ENCODE assay signal across 25 cellular contexts in genomic region chr13:36954542-36954941, GRCh38. TPM values are rescaled to one million over a fixed set of nuclear protein-coding genes. Genes with fewer than 3 reads are reported as not detected.
A peak's percentile ranks its signal among the peaks of the same experiment; 100 is the strongest.
DNase-seq lines count a peak whose midpoint lies in the region; ATAC-seq, FAIRE-seq and TF ChIP-seq lines count a peak whose summit lies in the region.
"Had no signal": no experiment of that assay in that cellular context is flagged by ENCODE, and none has a peak within 500 bp of the region (broad histone marks: within the 10 kb centered on the region; RNA-seq: fewer than 3 reads in every experiment).

No MANE protein-coding gene starts in this region.

- TF ChIP-seq CTCF in endothelial cell of umbilical vein (IDR thresholded peaks at IDR 0.05; ENCODE audit: extremely low read depth in 1 of 2, insufficient read depth in 1 of 2, low read depth in 1 of 2, low read length in 2 of 2) (no peak), GM23338 (conservative IDR thresholded peaks at IDR 0.05; ENCODE audit: low read depth in 2 of 2) (no peak)

- no peak overlapping the region for H3K27ac Mint-ChIP-seq in GM23338
- H3K27ac Mint-ChIP-seq: T-helper 1 cell treated with Interleukin-12 subunit alpha and Interleukin-12 subunit beta and Interleukin-4 antibody, amounts not matched to agents 30 μg/mL and 1 μg/mL, for 36 hours had no signal

- H3K36me3 ChIP-seq in endothelial cell of umbilical vein (ENCODE audit: control insufficient read depth in 2 of 2, extremely low read depth in 1 of 2, insufficient read depth in 2 of 2, low read length in 2 of 2) (no peaks in the 10 kb centered on the region), trophoblast cell (ENCODE audit: control insufficient read depth in 1 of 2, insufficient read depth in 2 of 2, low read length in 2 of 2) (peaks cover 3 to 4% of the 10 kb centered on the region in 2 experiments), GM23338 (ENCODE audit: insufficient read depth) (no peaks in the 10 kb centered on the region)

- H3K4me3 Mint-ChIP-seq in GM23338, result no peak overlapping the region
- H3K4me3 Mint-ChIP-seq: CD4-positive, alpha-beta memory T cell; T-helper 1 cell treated with Interleukin-12 subunit alpha and Interleukin-12 subunit beta and Interleukin-4 antibody, amounts not matched to agents 30 μg/mL and 1 μg/mL, for 36 hours had no signal

- H2AK5ac ChIP-seq in trophoblast cell (ENCODE audit: low read length), result no peak overlapping the region

- no peak for TF ChIP-seq POLR2A in endothelial cell of umbilical vein (IDR thresholded peaks at IDR 0.05; ENCODE audit: low read depth, low read length)

- H3K27ac ChIP-seq in endothelial cell of umbilical vein (ENCODE audit: insufficient read depth, low read depth, low read length) (peak overlapping the region; percentile 55), trophoblast cell (ENCODE audit: low read depth, low read length) (no peak overlapping the region), GM23338 (ENCODE audit: low read depth) (no peak overlapping the region)

- peak overlapping the region; percentile 73 for H4K91ac ChIP-seq in trophoblast cell (ENCODE audit: low read depth, low read length)

- H3K27me3 Mint-ChIP-seq in GM23338 (ENCODE audit: insufficient read depth, low read depth, poor library complexity), result peaks cover 2% of the 10 kb centered on the region
- H3K27me3 Mint-ChIP-seq: CD4-positive, alpha-beta memory T cell had no signal

- FAIRE-seq in endothelial cell of umbilical vein (lab: Jason Lieb, UNC), result no peak
- FAIRE-seq: HTR-8/SVneo had no signal

- H3K18ac ChIP-seq in trophoblast cell (ENCODE audit: low read length), result no peak overlapping the region

- no peaks in the 10 kb centered on the region; the same call in 2 of the 3 replicates for H3K36me3 Mint-ChIP-seq in GM23338 (ENCODE audit: low read depth)

- no peak overlapping the region for H3K9ac ChIP-seq in endothelial cell of umbilical vein (replicated peaks; ENCODE audit: extremely low read depth, insufficient read depth, low read length)
- H3K9ac ChIP-seq in trophoblast cell (ENCODE audit: low read length), result no peak overlapping the region
- H3K9ac ChIP-seq: SK-N-SH had no signal

- H3K4ac ChIP-seq in trophoblast cell (ENCODE audit: low read depth, low read length), result no peak overlapping the region

- peaks cover 12% of the 10 kb centered on the region for H3K79me1 ChIP-seq in trophoblast cell (ENCODE audit: low read length)

- DNase-seq in LHCN-M2 (ENCODE audit: low read depth), result peak; percentile 19
- peak; percentile 68 for DNase-seq in endothelial cell of umbilical vein (ENCODE audit: low read depth, low spot score)
- no peak for DNase-seq in trophoblast cell
- DNase-seq in GM23338 (ENCODE audit: low spot score), result no peak
- DNase-seq: C1 segment of cervical spinal cord; CD4-positive, alpha-beta memory T cell; COR-L47; DMS 273 treated with DMSO at 0.1 percent for 48 hours; DMS79; KBM-7; NCI-H1048; NCI-H1417; NCI-H1694 treated with DMSO at 0.1 percent for 48 hours; NCI-H2081; NCI-H2171; NCI-H226; NCI-H510A treated with DMSO at 0.1 percent for 48 hours; NCI-H774; SK-N-SH; SW 1271 had no signal

- H3K27me3 ChIP-seq in endothelial cell of umbilical vein (ENCODE audit: control insufficient read depth in 2 of 2, insufficient read depth in 2 of 2, low read length in 2 of 2) (no peaks in the 10 kb centered on the region), trophoblast cell (ENCODE audit: insufficient read depth, low read length) (no peaks in the 10 kb centered on the region), GM23338 (ENCODE audit: insufficient read depth) (no peaks in the 10 kb centered on the region)

- no peaks in the 10 kb centered on the region for H3K9me3 Mint-ChIP-seq in GM23338
- H3K9me3 Mint-ChIP-seq: CD4-positive, alpha-beta memory T cell; T-helper 1 cell treated with Interleukin-12 subunit alpha and Interleukin-12 subunit beta and Interleukin-4 antibody, amounts not matched to agents 30 μg/mL and 1 μg/mL, for 36 hours had no signal

- H2AFZ ChIP-seq in endothelial cell of umbilical vein (ENCODE audit: low read depth, low read length) (no peak overlapping the region), trophoblast cell (ENCODE audit: insufficient read depth, low read length, poor library complexity) (no peak overlapping the region), GM23338 (no peak overlapping the region)

- no TSS peak for BruUV-seq in endothelial cell of umbilical vein (replicated peaks; lab: Mats Ljungman, UMichigan)

- peaks cover 24% of the 10 kb centered on the region for H3K4me1 ChIP-seq in endothelial cell of umbilical vein (ENCODE audit: control insufficient read depth, extremely low read depth, insufficient read depth, low read length)
- H3K4me1 ChIP-seq in trophoblast cell (ENCODE audit: control insufficient read depth in 1 of 2, insufficient read depth in 2 of 2, low read length in 2 of 2), result peaks cover 3% of the 10 kb centered on the region in 2 experiments
- no peaks in the 10 kb centered on the region for H3K4me1 ChIP-seq in GM23338 (ENCODE audit: insufficient read depth)

- no peak overlapping the region for H3K23ac ChIP-seq in trophoblast cell (ENCODE audit: low read length)

- H2BK120ac ChIP-seq in trophoblast cell (ENCODE audit: insufficient read depth, low read length, poor library complexity), result no peak overlapping the region

- H3K4me3 ChIP-seq in endothelial cell of umbilical vein (replicated peaks in 1 of 3; ENCODE audit: insufficient read depth in 1 of 3, low read depth in 1 of 3, low read length in 3 of 3), result no peak overlapping the region
- no peak overlapping the region for H3K4me3 ChIP-seq in trophoblast cell (ENCODE audit: low read depth, low read length)
- H3K4me3 ChIP-seq in GM23338, result no peak overlapping the region

- H4K12ac ChIP-seq in trophoblast cell (ENCODE audit: low read depth, low read length), result no peak overlapping the region

- no peak overlapping the region for H4K8ac ChIP-seq in trophoblast cell (ENCODE audit: low read depth, low read length)

- H3F3A ChIP-seq in GM23338 (replicated peaks; ENCODE audit: low read depth), result no peaks in the 10 kb centered on the region

- H3K9me2 ChIP-seq in GM23338 (ENCODE audit: insufficient read depth), result no peaks in the 10 kb centered on the region
- H3K9me2 ChIP-seq: SK-N-SH had no signal

- H2BK12ac ChIP-seq in trophoblast cell (ENCODE audit: low read length), result no peak overlapping the region

- no peaks in the 10 kb centered on the region for H3K9me3 ChIP-seq in endothelial cell of umbilical vein (replicated peaks; ENCODE audit: control insufficient read depth, insufficient read depth, low read length)
- H3K9me3 ChIP-seq in trophoblast cell (ENCODE audit: insufficient read depth, low read depth, low read length), result no peaks in the 10 kb centered on the region
- H3K9me3 ChIP-seq: SK-N-SH had no signal

- ATAC-seq in GM18867 (IDR thresholded peaks at IDR 0.05; ENCODE audit: unreplicated experiment) (peak; percentile 49), HG02852 (IDR thresholded peaks at IDR 0.05; ENCODE audit: unreplicated experiment) (no peak), GM23338 (no peak), HG02798 (IDR thresholded peaks at IDR 0.05; ENCODE audit: poor library complexity, unreplicated experiment) (no peak)

- no peak overlapping the region for H3K14ac ChIP-seq in trophoblast cell (ENCODE audit: low read length)

- peaks cover 6% of the 10 kb centered on the region; the same call in 2 of the 3 replicates for H3K4me1 Mint-ChIP-seq in GM23338

- no peaks in the 10 kb centered on the region for H3K79me2 ChIP-seq in endothelial cell of umbilical vein (ENCODE audit: control insufficient read depth, insufficient read depth, low read length)
- H3K79me2 ChIP-seq in trophoblast cell (ENCODE audit: control insufficient read depth, insufficient read depth, low read length, poor library complexity), result no peaks in the 10 kb centered on the region
- H3K79me2 ChIP-seq in GM23338 (replicated peaks; ENCODE audit: insufficient read depth), result no peaks in the 10 kb centered on the region

- H3K9me1 ChIP-seq in endothelial cell of umbilical vein (replicated peaks; ENCODE audit: control insufficient read depth, extremely low read depth, insufficient read depth, low read length), result no peaks in the 10 kb centered on the region

- H4K20me1 ChIP-seq in endothelial cell of umbilical vein (replicated peaks; ENCODE audit: control insufficient read depth, extremely low read depth, insufficient read depth, low read length) (no peaks in the 10 kb centered on the region), GM23338 (replicated peaks; ENCODE audit: insufficient read depth) (peaks cover 6% of the 10 kb centered on the region; the same call in 1 of the 2 replicates)

- POLR2A ChIA-PET in endothelial cell of umbilical vein (lab: Charles Lee), result no interaction called here

- dilution Hi-C loops in endothelial cell of umbilical vein (cut with MboI; ENCODE audit: extremely low pct_ligation_motif_present, low sequenced_read_pairs), result no loop called here

- peak overlapping the region; percentile 28 for H3K4me2 ChIP-seq in endothelial cell of umbilical vein (ENCODE audit: insufficient read depth, low read length)
- no peak overlapping the region for H3K4me2 ChIP-seq in trophoblast cell (ENCODE audit: low read length)
- H3K4me2 ChIP-seq in GM23338, result no peak overlapping the region
- H3K4me2 ChIP-seq: SK-N-SH had no signal

- CTCF ChIA-PET in endothelial cell of umbilical vein (lab: Charles Lee), result interaction anchor here (1.3 to 3.5 kb wide), 4 partner anchors 9 to 96 kb away, joined by 3 to 14 read pairs (median 6); no protein-coding TSS in a partner anchor

- H2BK5ac ChIP-seq in trophoblast cell (ENCODE audit: low read depth, low read length, poor library complexity), result no peak overlapping the region

- intact Hi-C loops in endothelial cell of umbilical vein (cut with micrococcal nuclease), result no loop called here

RNA-seq across cellular contexts. Expression of gene SMAD9, which starts 34.5 kb away (rescaled TPM):
- 5.1 and 6.8 TPM in 2 replicates for total RNA-seq in LHCN-M2 (2014; rRNA removed)
- 2.2 TPM for polyA plus RNA-seq in LHCN-M2 (2012)
- total RNA-seq in endothelial cell of umbilical vein, result 4.2 and 4.5 TPM in 2 replicates
- 1.9 and 2.2 TPM in 2 replicates for polyA plus RNA-seq in endothelial cell of umbilical vein
- polyA plus RNA-seq in endothelial cell of umbilical vein (2011; cell fraction: cytosol; rRNA removed), result 2.3 and 2.5 TPM in 2 replicates
- polyA plus RNA-seq in endothelial cell of umbilical vein (2011; cell fraction: nucleus; rRNA removed), result 4.4 and 4.6 TPM in 2 replicates
- polyA plus RNA-seq in endothelial cell of umbilical vein (2012), result 6.0 and 6.6 TPM in 2 replicates
- polyA minus RNA-seq in endothelial cell of umbilical vein, result 4.0 and 4.9 TPM in 2 replicates
- not detected for polyA minus RNA-seq in endothelial cell of umbilical vein (2011; cell fraction: cytosol; rRNA and poly(A)+ RNA removed)
- 3.7 and 4.1 TPM in 2 replicates for polyA minus RNA-seq in endothelial cell of umbilical vein (2011; cell fraction: nucleus; rRNA and poly(A)+ RNA removed)
- polyA plus RNA-seq in trophoblast cell (2013), result 13.6 and 14.4 TPM in 2 replicates
- 1.3 and 1.4 TPM in 2 replicates for total RNA-seq in GM23338 (2014; rRNA removed; shearing (Covaris generic))
- 0.95 and 1.3 TPM in 2 replicates for polyA plus RNA-seq in GM23338 (2016; fragmentation: Nextera tagmentation; extraction: Ambion mirVana)
- total RNA-seq: CD4-positive, alpha-beta memory T cell had no signal

RNA-seq across cellular contexts. Expression of gene ALG5, which starts 44.6 kb away (rescaled TPM):
- total RNA-seq in LHCN-M2 (2014; rRNA removed) (34.6 and 40.2 TPM in 2 replicates), endothelial cell of umbilical vein (29.3 and 31.3 TPM in 2 replicates)
- polyA plus RNA-seq in LHCN-M2 (2012), result 23.8 TPM
- polyA plus RNA-seq in endothelial cell of umbilical vein (17.0 and 24.4 TPM in 2 replicates), GM23338 (2016; fragmentation: Nextera tagmentation; extraction: Ambion mirVana) (27.9 and 34.0 TPM in 2 replicates)
- polyA plus RNA-seq in endothelial cell of umbilical vein (2011; cell fraction: cytosol; rRNA removed), result 30.2 and 32.6 TPM in 2 replicates
- 17.8 and 22.0 TPM in 2 replicates for polyA plus RNA-seq in endothelial cell of umbilical vein (2011; cell fraction: nucleus; rRNA removed)
- polyA plus RNA-seq in endothelial cell of umbilical vein (2012), result 35.4 and 43.8 TPM in 2 replicates
- 10.1 and 15.0 TPM in 2 replicates for polyA minus RNA-seq in endothelial cell of umbilical vein
- 14.7 TPM for polyA minus RNA-seq in endothelial cell of umbilical vein (2011; cell fraction: cytosol; rRNA and poly(A)+ RNA removed)
- polyA minus RNA-seq in endothelial cell of umbilical vein (2011; cell fraction: nucleus; rRNA and poly(A)+ RNA removed), result 16.9 and 23.5 TPM in 2 replicates
- 54.1 and 59.4 TPM in 2 replicates for polyA plus RNA-seq in trophoblast cell (2013)
- total RNA-seq in GM23338 (2014; rRNA removed; shearing (Covaris generic)), result 15.6 and 18.2 TPM in 2 replicates

RNA-seq across cellular contexts. Expression of gene EXOSC8, which starts 46.0 kb away (rescaled TPM):
- total RNA-seq in LHCN-M2 (2014; rRNA removed) (48.9 and 54.4 TPM in 2 replicates), endothelial cell of umbilical vein (37.4 and 62.1 TPM in 2 replicates)
- polyA plus RNA-seq in LHCN-M2 (2012), result 23.0 TPM
- polyA plus RNA-seq in endothelial cell of umbilical vein (19.7 and 24.5 TPM in 2 replicates), GM23338 (2016; fragmentation: Nextera tagmentation; extraction: Ambion mirVana) (194 and 238 TPM in 2 replicates)
- 42.1 and 45.9 TPM in 2 replicates for polyA plus RNA-seq in endothelial cell of umbilical vein (2011; cell fraction: cytosol; rRNA removed)
- polyA plus RNA-seq in endothelial cell of umbilical vein (2011; cell fraction: nucleus; rRNA removed), result 62.1 and 84.6 TPM in 2 replicates
- 41.1 and 75.3 TPM in 2 replicates for polyA plus RNA-seq in endothelial cell of umbilical vein (2012)
- 17.0 and 20.9 TPM in 2 replicates for polyA minus RNA-seq in endothelial cell of umbilical vein
- polyA minus RNA-seq in endothelial cell of umbilical vein (2011; cell fraction: cytosol; rRNA and poly(A)+ RNA removed), result 15.8 TPM
- 15.2 and 29.8 TPM in 2 replicates for polyA minus RNA-seq in endothelial cell of umbilical vein (2011; cell fraction: nucleus; rRNA and poly(A)+ RNA removed)
- polyA plus RNA-seq in trophoblast cell (2013), result 76.5 and 81.2 TPM in 2 replicates
- total RNA-seq in GM23338 (2014; rRNA removed; shearing (Covaris generic)), result 69.0 and 89.1 TPM in 2 replicates

Comparison
In these comparisons a context has a peak if more than half of its experiments do, and no peak if none do; other contexts are left out.
1. DNase-seq: peak in LHCN-M2 (single experiment) and endothelial cell of umbilical vein (single experiment); none in trophoblast cell (0 of 2) and GM23338 (single experiment).